Comparison of ENCODE assay signal across 1 cellular context in the genomic region with DNA sequence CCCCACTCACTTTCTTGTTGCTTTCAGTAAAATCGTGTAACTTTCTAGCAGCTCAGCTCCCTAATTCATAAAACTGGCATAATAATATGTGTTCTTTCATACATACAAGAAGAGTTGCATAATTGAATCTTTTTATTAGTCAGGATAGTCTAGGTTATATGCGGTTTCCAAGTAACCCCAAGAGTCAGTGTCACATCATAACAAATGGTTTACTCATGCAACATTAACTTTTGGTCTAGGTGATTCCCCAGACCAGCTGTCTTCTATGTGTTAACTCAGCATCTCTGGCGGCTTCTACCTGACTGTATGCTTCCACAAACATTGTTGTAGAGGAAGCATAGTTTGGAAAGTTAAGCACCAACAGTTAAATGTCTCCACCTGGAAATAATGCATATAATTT.
TF ChIP-seq lines count a peak whose summit lies in the region.

No MANE protein-coding gene starts in this region.

TF ChIP-seq in WTC11, 78 proteins besides CTCF, POLR2A, EP300 and RAD21 (continued from another document):
- no peak for TF ChIP-seq ZNF423 (CRISPR knock-in tag; IDR thresholded peaks at IDR 0.05)
- TF ChIP-seq, protein P1, sequence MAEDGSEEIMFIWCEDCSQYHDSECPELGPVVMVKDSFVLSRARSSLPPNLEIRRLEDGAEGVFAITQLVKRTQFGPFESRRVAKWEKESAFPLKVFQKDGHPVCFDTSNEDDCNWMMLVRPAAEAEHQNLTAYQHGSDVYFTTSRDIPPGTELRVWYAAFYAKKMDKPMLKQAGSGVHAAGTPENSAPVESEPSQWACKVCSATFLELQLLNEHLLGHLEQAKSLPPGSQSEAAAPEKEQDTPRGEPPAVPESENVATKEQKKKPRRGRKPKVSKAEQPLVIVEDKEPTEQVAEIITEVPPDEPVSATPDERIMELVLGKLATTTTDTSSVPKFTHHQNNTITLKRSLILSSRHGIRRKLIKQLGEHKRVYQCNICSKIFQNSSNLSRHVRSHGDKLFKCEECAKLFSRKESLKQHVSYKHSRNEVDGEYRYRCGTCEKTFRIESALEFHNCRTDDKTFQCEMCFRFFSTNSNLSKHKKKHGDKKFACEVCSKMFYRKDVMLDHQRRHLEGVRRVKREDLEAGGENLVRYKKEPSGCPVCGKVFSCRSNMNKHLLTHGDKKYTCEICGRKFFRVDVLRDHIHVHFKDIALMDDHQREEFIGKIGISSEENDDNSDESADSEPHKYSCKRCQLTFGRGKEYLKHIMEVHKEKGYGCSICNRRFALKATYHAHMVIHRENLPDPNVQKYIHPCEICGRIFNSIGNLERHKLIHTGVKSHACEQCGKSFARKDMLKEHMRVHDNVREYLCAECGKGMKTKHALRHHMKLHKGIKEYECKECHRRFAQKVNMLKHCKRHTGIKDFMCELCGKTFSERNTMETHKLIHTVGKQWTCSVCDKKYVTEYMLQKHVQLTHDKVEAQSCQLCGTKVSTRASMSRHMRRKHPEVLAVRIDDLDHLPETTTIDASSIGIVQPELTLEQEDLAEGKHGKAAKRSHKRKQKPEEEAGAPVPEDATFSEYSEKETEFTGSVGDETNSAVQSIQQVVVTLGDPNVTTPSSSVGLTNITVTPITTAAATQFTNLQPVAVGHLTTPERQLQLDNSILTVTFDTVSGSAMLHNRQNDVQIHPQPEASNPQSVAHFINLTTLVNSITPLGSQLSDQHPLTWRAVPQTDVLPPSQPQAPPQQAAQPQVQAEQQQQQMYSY (CRISPR knock-in tag; IDR thresholded peaks at IDR 0.05), result no peak
